Comparison of ENCODE assay signal across 24 cellular contexts in the genomic region with DNA sequence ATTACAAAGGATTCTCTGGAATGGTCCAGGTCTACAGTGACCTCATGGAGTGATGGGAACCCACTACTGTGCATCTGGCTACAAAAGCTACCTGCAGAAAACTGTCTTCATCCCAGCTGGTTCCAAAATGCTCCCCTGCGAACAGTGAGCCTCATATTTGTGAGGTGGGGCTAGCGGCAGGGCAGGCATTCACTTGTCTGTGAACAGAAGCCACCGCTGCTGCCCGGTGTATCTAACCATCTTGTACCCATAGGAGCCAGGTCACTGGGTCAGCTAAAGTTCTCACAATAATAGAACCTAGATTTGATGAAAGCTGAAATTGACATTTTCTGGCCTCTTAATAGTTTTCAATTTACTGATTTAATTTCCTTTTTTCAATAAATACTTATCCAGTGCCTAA.
"Had no signal": no experiment of that assay in that cellular context is flagged by ENCODE, and none has a peak within 500 bp of the region (broad histone marks: within the 10 kb centered on the region; RNA-seq: fewer than 3 reads in every experiment).

No MANE protein-coding gene starts in this region.

- DNase-seq: activated CD4-positive, alpha-beta T cell treated with anti-CD3 and anti-CD28 coated beads for 36 hours; activated CD4-positive, alpha-beta T cell treated with anti-CD3 and anti-CD28 coated beads, Interleukin-2, amount 50 U/mL, for 4 hours; activated naive CD4-positive, alpha-beta T cell treated with anti-CD3 and anti-CD28 coated beads, Interleukin-2, amount 50 U/mL, for 16 hours; amniotic stem cell; cerebellar nuclear complex; cortex of kidney; hypothalamus; left cardiac atrium; nephron progenitor cell; psoas muscle; stimulated activated CD4-positive, alpha-beta T cell treated with anti-CD3 and anti-CD28 coated beads, Interleukin-4, amount 100 ng/mL, for 24 hours; stimulated activated naive CD8-positive, alpha-beta T cell treated with anti-CD3 and anti-CD28 coated beads, Interleukin-15, Interleukin-2, amounts not matched to agents 100 U/mL and 50 U/mL, for 24 hours; substantia nigra; T-helper 9 cell had no signal

- H3K9me3 Mint-ChIP-seq: nephron progenitor cell had no signal

- H3K4me3 Mint-ChIP-seq: activated CD4-positive, alpha-beta T cell treated with anti-CD3 and anti-CD28 coated beads for 36 hours; activated T-cell treated with anti-CD3 and anti-CD28 coated beads, Interleukin-2, amount 50 U/mL, for 24 hours; memory B cell; nephron progenitor cell had no signal

- H3K36me3 ChIP-seq: breast epithelium, gastroesophageal sphincter, pancreas, right atrium auricular region, tibial artery had no signal

- ATAC-seq: activated CD4-positive, alpha-beta T cell treated with anti-CD3 and anti-CD28 coated beads for 36 hours; gastroesophageal sphincter; left cardiac atrium; pancreas; psoas muscle; stimulated activated naive CD8-positive, alpha-beta T cell treated with anti-CD3 and anti-CD28 coated beads, Interleukin-15, Interleukin-2, amounts not matched to agents 100 U/mL and 50 U/mL, for 24 hours had no signal

- H3K27me3 Mint-ChIP-seq: activated CD4-positive, alpha-beta T cell treated with anti-CD3 and anti-CD28 coated beads for 36 hours; activated T-cell treated with anti-CD3 and anti-CD28 coated beads, Interleukin-2, amount 50 U/mL, for 24 hours; memory B cell had no signal

- H3K36me3 Mint-ChIP-seq: memory B cell had no signal

- H3K27ac ChIP-seq: breast epithelium, epithelial cell of prostate, gastroesophageal sphincter, pancreas, psoas muscle, right atrium auricular region, tibial artery had no signal

- H3K27ac Mint-ChIP-seq: activated CD4-positive, alpha-beta T cell treated with anti-CD3 and anti-CD28 coated beads for 36 hours; activated T-helper 2 cell treated with anti-CD3 and anti-CD28 coated beads, Interferon-gamma antibody, Interleukin-2, Interleukin-4, amounts not matched to agents 10 μg/mL and 5 μg/mL and 100 μg/mL, durations not matched to agents 14 hours and 24 hours and 36 hours; memory B cell; nephron progenitor cell had no signal

- FAIRE-seq: islet of Langerhans, pancreas had no signal

- H3K9me3 ChIP-seq: breast epithelium, gastroesophageal sphincter, pancreas, psoas muscle, right atrium auricular region, tibial artery had no signal

- H3K4me1 ChIP-seq: breast epithelium, gastroesophageal sphincter, pancreas, psoas muscle had no signal

- H3K4me3 ChIP-seq: breast epithelium, gastroesophageal sphincter, pancreas, psoas muscle, right atrium auricular region, tibial artery had no signal
